8 cellular contexts compared by ENCODE assay signal in genomic region chr16:89686520-89687091, GRCh38. TPM values are rescaled to one million over a fixed set of nuclear protein-coding genes. Genes with fewer than 3 reads are reported as not detected.
DNase-seq lines count a peak whose midpoint lies in the region; ATAC-seq, FAIRE-seq and TF ChIP-seq lines count a peak whose summit lies in the region.

A gene with protein sequence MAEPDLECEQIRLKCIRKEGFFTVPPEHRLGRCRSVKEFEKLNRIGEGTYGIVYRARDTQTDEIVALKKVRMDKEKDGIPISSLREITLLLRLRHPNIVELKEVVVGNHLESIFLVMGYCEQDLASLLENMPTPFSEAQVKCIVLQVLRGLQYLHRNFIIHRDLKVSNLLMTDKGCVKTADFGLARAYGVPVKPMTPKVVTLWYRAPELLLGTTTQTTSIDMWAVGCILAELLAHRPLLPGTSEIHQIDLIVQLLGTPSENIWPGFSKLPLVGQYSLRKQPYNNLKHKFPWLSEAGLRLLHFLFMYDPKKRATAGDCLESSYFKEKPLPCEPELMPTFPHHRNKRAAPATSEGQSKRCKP (plus strand): TSS chr16:89686689. CDS start chr16:89686711, 22 bp downstream.

- H3K27ac ChIP-seq in right lobe of liver: peak within 1 kb of the TSS; percentile 75 to 94 (median 91)

- ATAC-seq in HG03442 (IDR thresholded peaks at IDR 0.05; ENCODE audit: unreplicated experiment) (peak; percentile 74), right lobe of liver (peak; percentile 75 to 84 (median 80))

- POLR2A ChIA-PET in BJ (lab: Charles Lee): interaction anchor here (0.6 kb wide), 2 partner anchors 124 to 236 kb away, joined by 3 to 9 read pairs; no protein-coding TSS in a partner anchor
- POLR2A ChIA-PET in activated CD4-positive, alpha-beta memory T cell treated with anti-CD3 and anti-CD28 coated beads for 36 hours (lab: Charles Lee): interaction anchor here (1.5 to 2.1 kb wide), 2 partner anchors 14 to 37 kb away, joined by 3 to 12 read pairs; partner anchors contain the start of gene SPATA2L

- H3K27ac Mint-ChIP-seq in activated CD4-positive, alpha-beta memory T cell treated with anti-CD3 and anti-CD28 coated beads for 36 hours: peak within 1 kb of the TSS; percentile 90

- WGBS in right lobe of liver (ENCODE audit: insufficient coverage, low coverage, low lambda C conversion rate, missing lambda C conversion rate): under 1% methylated on average over 25 of the region's 67 CpGs

- CTCF ChIA-PET in BJ (lab: Yijun Ruan, JAX): interaction anchor here (0.7 to 1.4 kb wide), 2 partner anchors 13 to 20 kb away, joined by 4 to 8 read pairs; no protein-coding TSS in a partner anchor
- CTCF ChIA-PET in activated CD4-positive, alpha-beta memory T cell treated with anti-CD3 and anti-CD28 coated beads for 36 hours (lab: Charles Lee): interaction anchor here (0.6 to 2.6 kb wide), 4 partner anchors 13 to 239 kb away, joined by 3 to 31 read pairs (median 8); partner anchors contain the start of gene SPATA2L

- peaks cover 14% of the 10 kb centered on the region for H3K36me3 Mint-ChIP-seq in activated CD4-positive, alpha-beta memory T cell treated with anti-CD3 and anti-CD28 coated beads for 36 hours

- intact Hi-C loops in activated CD4-positive, alpha-beta memory T cell treated with anti-CD3 and anti-CD28 coated beads for 36 hours (cut with micrococcal nuclease): loop anchor here (1.0 kb wide), 3 partner anchors 14 to 126 kb away; partner anchors contain the start of gene RPL13
- intact Hi-C loops in right lobe of liver (cut with DNase I): no loop called here

- peak; percentile 88 for FAIRE-seq in GM19239 (lab: Jason Lieb, UNC)

- H3K9me3 Mint-ChIP-seq in activated CD4-positive, alpha-beta memory T cell treated with anti-CD3 and anti-CD28 coated beads for 36 hours: no peaks in the 10 kb centered on the region

- peaks cover 9% of the 10 kb centered on the region for H3K36me3 ChIP-seq in BJ (ENCODE audit: control insufficient read depth, insufficient read depth, low read length)
- H3K36me3 ChIP-seq in right lobe of liver: peaks cover 0 to 18% (median 3%) of the 10 kb centered on the region in 4 donors

- peak; percentile 25 for DNase-seq in BJ (ENCODE audit: low read depth)
- peak; percentile 98 for DNase-seq in GM19239 (ENCODE audit: insufficient read length, low spot score)
- DNase-seq in NCI-H748 (lab: John Stamatoyannopoulos, UW; ENCODE audit: unreplicated experiment): peak; percentile 90
- peak; percentile 94 for DNase-seq in activated CD4-positive, alpha-beta memory T cell treated with anti-CD3 and anti-CD28 coated beads for 36 hours
- peak; percentile 71 to 80 for DNase-seq in dermis microvascular lymphatic vessel endothelial cell (ENCODE audit: low read depth in 2 of 2)
- DNase-seq in right lobe of liver: peak; percentile 89 to 94 (median 92)
- DNase-seq in stimulated activated CD4-positive, alpha-beta T cell treated with anti-CD3 and anti-CD28 coated beads, Interleukin-4, amount 100 ng/mL, for 4 hours: peak; percentile 86 to 90

- H3K4me1 ChIP-seq in right lobe of liver: peaks cover 0 to 16% (median 9%) of the 10 kb centered on the region in 4 donors

- peak; percentile 63 for TF ChIP-seq POLR2A in right lobe of liver (IDR thresholded peaks at IDR 0.05)

- H3K4me3 ChIP-seq in BJ (ENCODE audit: low read depth, low read length): peak within 1 kb of the TSS; percentile 94
- H3K4me3 ChIP-seq in right lobe of liver: peak within 1 kb of the TSS; percentile 68 to 99 (median 97)

- peaks cover 15% of the 10 kb centered on the region for H3K4me1 Mint-ChIP-seq in activated CD4-positive, alpha-beta memory T cell treated with anti-CD3 and anti-CD28 coated beads for 36 hours (ENCODE audit: low read depth)

- H3K4me3 Mint-ChIP-seq in activated CD4-positive, alpha-beta memory T cell treated with anti-CD3 and anti-CD28 coated beads for 36 hours: peak within 1 kb of the TSS; percentile 92

- no peak for TF ChIP-seq CTCF in BJ (IDR thresholded peaks at IDR 0.05; ENCODE audit: insufficient read depth, low read depth, low read length)
- no peak for TF ChIP-seq CTCF in right lobe of liver (IDR thresholded peaks at IDR 0.05)

- no peaks in the 10 kb centered on the region for H3K27me3 Mint-ChIP-seq in activated CD4-positive, alpha-beta memory T cell treated with anti-CD3 and anti-CD28 coated beads for 36 hours

- H3K27me3 ChIP-seq in BJ (ENCODE audit: control insufficient read depth, insufficient read depth, low read length): no peaks in the 10 kb centered on the region
- H3K27me3 ChIP-seq in right lobe of liver: no peaks in the 10 kb centered on the region

- H3K9me3 ChIP-seq in right lobe of liver: no peaks in the 10 kb centered on the region

RNA-seq across cellular contexts. Expression of the gene that starts here (rescaled TPM):
- 31.5 and 56.0 TPM in 2 replicates for polyA plus RNA-seq in BJ (2011; rRNA removed)
- 16.2 and 20.0 TPM in 2 replicates for polyA minus RNA-seq in BJ (2011; rRNA and poly(A)+ RNA removed)
- total RNA-seq in activated CD4-positive, alpha-beta memory T cell treated with anti-CD3 and anti-CD28 coated beads for 36 hours: 10 to 100 TPM; 90.0 to 92.4 TPM
- total RNA-seq in dermis microvascular lymphatic vessel endothelial cell (28.2 and 37.7 TPM in 2 replicates), right lobe of liver (10 to 100 TPM; 35.0 to 72.2 (median 53.7) TPM)

Comparison
In these comparisons a context has a peak if more than half of its experiments do, and no peak if none do; other contexts are left out.
1. Peak in every context shown above with its lines: DNase-seq, ATAC-seq, H3K4me3 ChIP-seq and H3K27ac ChIP-seq.
2. DNase-seq: peak in every context shown above with its lines; median percentile 98 in GM19239; 94 in activated CD4-positive, alpha-beta memory T cell treated with anti-CD3 and anti-CD28 coated beads for 36 hours; 92 in right lobe of liver; 90 in NCI-H748; 88 in stimulated activated CD4-positive, alpha-beta T cell treated with anti-CD3 and anti-CD28 coated beads, Interleukin-4, amount 100 ng/mL, for 4 hours; 76 in dermis microvascular lymphatic vessel endothelial cell; 25 in BJ.